ENCODE assay signal across 8 cellular contexts in the genomic region with DNA sequence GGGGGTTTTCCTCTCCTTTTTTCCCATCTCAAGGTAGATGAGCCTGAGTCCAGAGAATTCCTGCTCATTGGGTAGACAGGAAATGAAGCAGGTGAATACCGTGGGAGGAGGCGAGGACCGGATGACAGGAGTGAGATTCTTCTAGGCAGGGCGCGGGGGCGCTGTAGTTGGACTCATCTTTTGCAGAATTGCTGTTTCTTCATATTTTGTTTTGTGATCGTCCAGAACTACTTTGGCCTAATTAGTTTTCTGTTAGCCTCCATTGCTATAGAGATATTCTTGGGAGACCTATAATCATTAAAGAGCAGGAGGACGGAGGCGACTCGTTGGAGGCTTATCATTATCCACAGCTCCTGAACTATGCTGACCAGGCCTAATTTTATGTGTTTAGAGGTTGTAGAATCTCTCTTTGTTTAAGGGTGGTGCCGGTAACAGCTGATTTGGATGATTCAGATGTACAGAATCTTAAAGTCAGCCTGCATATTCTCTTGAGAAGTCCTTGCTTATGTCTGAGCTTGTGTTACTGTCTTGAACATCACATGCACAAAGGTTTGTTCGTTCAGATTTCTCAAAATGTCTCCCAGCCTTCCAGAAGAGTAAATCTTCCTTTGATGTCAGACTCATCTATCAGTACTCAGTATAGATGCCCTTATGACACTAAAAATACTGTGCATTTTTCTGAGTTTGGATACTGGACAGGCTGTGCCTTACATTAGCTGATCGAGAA. TPM values are rescaled to one million over a fixed set of nuclear protein-coding genes. Genes with fewer than 3 reads are reported as not detected.
DNase-seq lines count a peak whose midpoint lies in the region; ATAC-seq and TF ChIP-seq lines count a peak whose summit lies in the region.

No MANE protein-coding gene starts in this region.

- dilution Hi-C loops in mammary epithelial cell (cut with HindIII; ENCODE audit: low sequenced_read_pairs), result no loop called here

- peaks cover 4% of the 10 kb centered on the region for H3K36me3 ChIP-seq in CD4-positive, CD25-positive, alpha-beta regulatory T cell (ENCODE audit: control insufficient read depth, insufficient read depth, low read length)
- H3K36me3 ChIP-seq in mammary epithelial cell (ENCODE audit: insufficient read depth, low read length), result no peaks in the 10 kb centered on the region

- H3K27ac ChIP-seq in CD4-positive, CD25-positive, alpha-beta regulatory T cell (ENCODE audit: insufficient read depth, low read length, poor library complexity, severe bottlenecking), result peak overlapping the region; percentile 84
- H3K27ac ChIP-seq in mammary epithelial cell (ENCODE audit: insufficient read depth, low read depth, low read length), result peak overlapping the region; percentile 68

- H3K4me1 ChIP-seq in CD4-positive, CD25-positive, alpha-beta regulatory T cell (ENCODE audit: control insufficient read depth, insufficient read depth, low read length, poor library complexity, severe bottlenecking), result peaks cover 47% of the 10 kb centered on the region
- peaks cover 41% of the 10 kb centered on the region for H3K4me1 ChIP-seq in mammary epithelial cell (ENCODE audit: insufficient read depth, low read length)

- no TSS peak for BruUV-seq in mammary epithelial cell (replicated peaks; lab: Mats Ljungman, UMichigan)

- intact Hi-C loops in mammary epithelial cell (cut with micrococcal nuclease) (loop anchor here (1.0 to 2.0 kb wide), 2 partner anchors 31 to 61 kb away; no protein-coding TSS in a partner anchor), sciatic nerve (cut with DNase I) (loop anchor here (5.0 kb wide), 1 partner anchor 37 kb away; a partner anchor contains a TSS)

- in situ Hi-C loops in mammary epithelial cell (cut with MboI; ENCODE audit: low sequenced_read_pairs in 2 of 2), result no loop called here

- peak overlapping the region; percentile 50 to 95 (median 95) for H3K27ac Mint-ChIP-seq in CD4-positive, CD25-positive, alpha-beta regulatory T cell

- peaks cover 14% of the 10 kb centered on the region for H3K79me2 ChIP-seq in mammary epithelial cell (ENCODE audit: insufficient read depth, low read length)

- H3K27me3 ChIP-seq in CD4-positive, CD25-positive, alpha-beta regulatory T cell (ENCODE audit: control insufficient read depth, insufficient read depth, low read length), result no peaks in the 10 kb centered on the region
- no peaks in the 10 kb centered on the region for H3K27me3 ChIP-seq in mammary epithelial cell (ENCODE audit: insufficient read depth, low read length)

- no peaks in the 10 kb centered on the region for H3K9me3 Mint-ChIP-seq in CD4-positive, CD25-positive, alpha-beta regulatory T cell

- peak overlapping the region; percentile 88 to 98 (median 94) for H3K4me3 Mint-ChIP-seq in CD4-positive, CD25-positive, alpha-beta regulatory T cell

- peaks cover 4% of the 10 kb centered on the region for H3K27me3 Mint-ChIP-seq in CD4-positive, CD25-positive, alpha-beta regulatory T cell

- H3K36me3 Mint-ChIP-seq in CD4-positive, CD25-positive, alpha-beta regulatory T cell, result peaks cover 8% of the 10 kb centered on the region

- H3K4me2 ChIP-seq in mammary epithelial cell (ENCODE audit: insufficient read depth, low read depth, low read length), result peak overlapping the region; percentile 78

- peak overlapping the region; percentile 92 for H2AFZ ChIP-seq in mammary epithelial cell (ENCODE audit: low read depth, low read length)

- CTCF ChIA-PET in mammary epithelial cell (lab: Charles Lee; ENCODE audit: low non-redundant PET), result interaction anchor here (0.6 to 0.7 kb wide), 2 partner anchors 60 to 76 kb away, joined by 3 read pairs; a partner anchor contains a TSS

- 9% methylated on average over 13 of the region's 13 CpGs for WGBS in mammary epithelial cell (ENCODE audit: low coverage, missing lambda C conversion rate)

- H4K20me1 ChIP-seq in mammary epithelial cell (ENCODE audit: insufficient read depth, low read length), result no peaks in the 10 kb centered on the region

- DNase-seq in CD4-positive, CD25-positive, alpha-beta regulatory T cell, result peak in 2 of 3 donors; percentile 14 to 53
- peak; percentile 31 for DNase-seq in RPMI7951 (ENCODE audit: low read depth)
- peak; percentile 63 for DNase-seq in mammary epithelial cell
- DNase-seq in iPS-NIHi11 (ENCODE audit: low spot score), result peak; percentile 52
- peak; percentile 72 for DNase-seq in sciatic nerve (ENCODE audit: low spot score)

- ATAC-seq in CD4-positive, CD25-positive, alpha-beta regulatory T cell (ENCODE audit: low read depth in 2 of 2), result no peak
- peak; percentile 18 for ATAC-seq in HG02642 (IDR thresholded peaks at IDR 0.05; ENCODE audit: poor library complexity, unreplicated experiment)
- ATAC-seq in sciatic nerve, result peak; percentile 59
- ATAC-seq in HG03196 (IDR thresholded peaks at IDR 0.05; ENCODE audit: unreplicated experiment), result no peak
- no peak for ATAC-seq in HG03520 (IDR thresholded peaks at IDR 0.05; ENCODE audit: unreplicated experiment)

- H3K4me3 ChIP-seq in CD4-positive, CD25-positive, alpha-beta regulatory T cell (ENCODE audit: low read depth, low read length), result peak overlapping the region; percentile 69
- peak overlapping the region; percentile 73 to 97 (median 77) for H3K4me3 ChIP-seq in mammary epithelial cell (replicated peaks in 1 of 3; ENCODE audit: insufficient read depth in 1 of 3, low read depth in 2 of 3, low read length in 3 of 3)

- H3K9ac ChIP-seq in mammary epithelial cell (ENCODE audit: insufficient read depth, low read length), result peak overlapping the region; percentile 78

- H3K4me1 Mint-ChIP-seq in CD4-positive, CD25-positive, alpha-beta regulatory T cell, result peaks cover 24 to 53% (median 39%) of the 10 kb centered on the region in 4 donors

- H3K9me3 ChIP-seq in CD4-positive, CD25-positive, alpha-beta regulatory T cell (ENCODE audit: control insufficient read depth in 2 of 2, low read length in 2 of 2), result no peaks in the 10 kb centered on the region
- H3K9me3 ChIP-seq in mammary epithelial cell (replicated peaks; ENCODE audit: insufficient read depth, low read length), result no peaks in the 10 kb centered on the region

- TF ChIP-seq CTCF in mammary epithelial cell (conservative IDR thresholded peaks at IDR 0.05 in 1 of 2, IDR thresholded peaks at IDR 0.05 in 1 of 2; ENCODE audit: extremely low read depth in 1 of 2, insufficient read depth in 1 of 2, low read depth in 1 of 2, low read length in 2 of 2), result peak in 1 of 2 donors; percentile 51

RNA-seq across cellular contexts. Expression of a gene that starts 0.7 kb away (rescaled TPM):
- 28.1 TPM for total RNA-seq in CD4-positive, CD25-positive, alpha-beta regulatory T cell
- polyA plus RNA-seq in CD4-positive, CD25-positive, alpha-beta regulatory T cell, result 10 to 100 TPM; 13.8 to 16.4 (median 15.2) TPM
- total RNA-seq in RPMI7951 (2014; rRNA removed; shearing (Covaris generic)), result 10.4 and 13.9 TPM in 2 replicates
- total RNA-seq in mammary epithelial cell (100 to 1,000 TPM in 1 of 2 donors, 10 to 100 TPM in 1; 57.0 to 102 TPM), sciatic nerve (115 TPM)
- polyA plus RNA-seq in mammary epithelial cell, result 31.5 TPM
- polyA minus RNA-seq in mammary epithelial cell, result 149 TPM

RNA-seq across cellular contexts. Expression of a gene that starts 36.4 kb away (rescaled TPM):
- 1.1 TPM for total RNA-seq in CD4-positive, CD25-positive, alpha-beta regulatory T cell
- under 1 TPM; 0.03 to 0.31 (median 0.14) TPM for polyA plus RNA-seq in CD4-positive, CD25-positive, alpha-beta regulatory T cell
- total RNA-seq in RPMI7951 (2014; rRNA removed; shearing (Covaris generic)), result 135 and 217 TPM in 2 replicates
- 100 to 1,000 TPM; 354 to 592 TPM for total RNA-seq in mammary epithelial cell
- 249 TPM for polyA plus RNA-seq in mammary epithelial cell
- polyA minus RNA-seq in mammary epithelial cell, result 304 TPM
- total RNA-seq in sciatic nerve, result 608 TPM

Comparison
In these comparisons a context has a peak if more than half of its experiments do, and no peak if none do; other contexts are left out.
1. ATAC-seq: peak in HG02642 (single experiment) and sciatic nerve (single experiment); none in CD4-positive, CD25-positive, alpha-beta regulatory T cell (0 of 2), HG03196 (single experiment) and HG03520 (single experiment).
2. RNA of a gene that starts 36.4 kb away (total RNA-seq): 608 TPM in sciatic nerve (single experiment), 354 to 592 TPM in mammary epithelial cell and 135 to 217 TPM in RPMI7951; 1.1 TPM in CD4-positive, CD25-positive, alpha-beta regulatory T cell (single experiment); every median in the first group is over 10 times any median in the second.
3. Peak in every context shown above with its lines, with median percentiles within 50 percentile points of each other: DNase-seq.